11 cellular contexts compared by ENCODE assay signal in genomic region chr3:10693457-10693856, GRCh38.
DNase-seq lines count a peak whose midpoint lies in the region; ATAC-seq and TF ChIP-seq lines count a peak whose summit lies in the region.
"Had no signal": no experiment of that assay in that cellular context is flagged by ENCODE, and none has a peak within 500 bp of the region (broad histone marks: within the 10 kb centered on the region; RNA-seq: fewer than 3 reads in every experiment).

No MANE protein-coding gene starts in this region.

- no peak for TF ChIP-seq EP300 in suprapubic skin (IDR thresholded peaks at IDR 0.05)

- peaks cover 5% of the 10 kb centered on the region for H3K27me3 Mint-ChIP-seq in activated T-helper 1 cell treated with anti-CD3 and anti-CD28 coated beads, Interleukin-12 subunit alpha, Interleukin-12 subunit beta, Interleukin-2, Interleukin-4 antibody, amounts not matched to agents 30 ng/mL and 10 ng/mL and 1 ng/mL, durations not matched to agents 14 hours and 24 hours and 36 hours (ENCODE audit: insufficient read depth)

- H3K36me3 ChIP-seq in brain microvascular endothelial cell (replicated peaks), result no peaks in the 10 kb centered on the region
- no peaks in the 10 kb centered on the region for H3K36me3 ChIP-seq in suprapubic skin

- H3K4me3 ChIP-seq in brain microvascular endothelial cell (ENCODE audit: low read depth, low read length), result no peak overlapping the region
- no peak overlapping the region for H3K4me3 ChIP-seq in suprapubic skin

- 64% methylated on average over 4 of the region's 4 CpGs for WGBS in suprapubic skin

- no peak for TF ChIP-seq POLR2A in suprapubic skin (IDR thresholded peaks at IDR 0.05)

- intact Hi-C loops in activated T-helper 1 cell treated with anti-CD3 and anti-CD28 coated beads, Interleukin-12 subunit alpha, Interleukin-12 subunit beta, Interleukin-2, Interleukin-4 antibody, amounts not matched to agents 30 ng/mL and 10 ng/mL and 1 ng/mL, durations not matched to agents 14 hours and 24 hours and 36 hours (cut with micrococcal nuclease), result no loop called here

- H3K27ac ChIP-seq in brain microvascular endothelial cell, result no peak overlapping the region
- no peak overlapping the region for H3K27ac ChIP-seq in suprapubic skin

- H3K4me1 Mint-ChIP-seq in activated T-helper 1 cell treated with anti-CD3 and anti-CD28 coated beads, Interleukin-12 subunit alpha, Interleukin-12 subunit beta, Interleukin-2, Interleukin-4 antibody, amounts not matched to agents 30 ng/mL and 10 ng/mL and 1 ng/mL, durations not matched to agents 14 hours and 24 hours and 36 hours (ENCODE audit: low read depth), result no peaks in the 10 kb centered on the region
- H3K4me1 Mint-ChIP-seq: activated CD4-positive, alpha-beta memory T cell treated with anti-CD3 and anti-CD28 coated beads, Interleukin-2, amount 10 ng/mL, durations not matched to agents 7 days and 5 days; central memory CD8-positive, alpha-beta T cell had no signal

- H3K27me3 ChIP-seq in brain microvascular endothelial cell (replicated peaks) (no peaks in the 10 kb centered on the region), suprapubic skin (peaks cover 26% of the 10 kb centered on the region)

- H3K9me3 Mint-ChIP-seq in activated T-helper 1 cell treated with anti-CD3 and anti-CD28 coated beads, Interleukin-12 subunit alpha, Interleukin-12 subunit beta, Interleukin-2, Interleukin-4 antibody, amounts not matched to agents 30 ng/mL and 10 ng/mL and 1 ng/mL, durations not matched to agents 14 hours and 24 hours and 36 hours, result no peaks in the 10 kb centered on the region
- H3K9me3 Mint-ChIP-seq: activated CD4-positive, alpha-beta memory T cell treated with anti-CD3 and anti-CD28 coated beads, Interleukin-2, amount 10 ng/mL, durations not matched to agents 7 days and 5 days; central memory CD8-positive, alpha-beta T cell had no signal

- no peaks in the 10 kb centered on the region for H3K4me1 ChIP-seq in suprapubic skin

- peak; percentile 6 for DNase-seq in NAMALWA (ENCODE audit: low spot score)
- no peak for DNase-seq in brain microvascular endothelial cell
- peak; percentile 27 for DNase-seq in myocyte (ENCODE audit: low read depth)
- no peak for DNase-seq in suprapubic skin (ENCODE audit: low spot score in 2 of 2)
- DNase-seq in activated T-helper 1 cell treated with anti-CD3 and anti-CD28 coated beads, Interleukin-12 subunit alpha, Interleukin-12 subunit beta, Interleukin-2, Interleukin-4 antibody, amounts not matched to agents 30 ng/mL and 10 ng/mL and 1 ng/mL, durations not matched to agents 14 hours and 24 hours and 36 hours (ENCODE audit: low spot score), result no peak
- DNase-seq: activated CD4-positive, alpha-beta memory T cell treated with anti-CD3 and anti-CD28 coated beads, Interleukin-2, amount 10 ng/mL, durations not matched to agents 7 days and 5 days; NCI-H146 had no signal

- no peaks in the 10 kb centered on the region for H3K36me3 Mint-ChIP-seq in activated T-helper 1 cell treated with anti-CD3 and anti-CD28 coated beads, Interleukin-12 subunit alpha, Interleukin-12 subunit beta, Interleukin-2, Interleukin-4 antibody, amounts not matched to agents 30 ng/mL and 10 ng/mL and 1 ng/mL, durations not matched to agents 14 hours and 24 hours and 36 hours (ENCODE audit: low read depth)

- peak; percentile 15 for TF ChIP-seq CTCF in GM12873 (IDR thresholded peaks at IDR 0.05; ENCODE audit: insufficient read depth, low read depth, low read length, missing control alignments)
- TF ChIP-seq CTCF in brain microvascular endothelial cell (IDR thresholded peaks at IDR 0.05; ENCODE audit: low read depth, low read length, missing control alignments), result peak; percentile 29
- no peak for TF ChIP-seq CTCF in suprapubic skin (IDR thresholded peaks at IDR 0.05)

- in situ Hi-C loops in brain microvascular endothelial cell (cut with HindIII; ENCODE audit: low pct_ligation_motif_present, low sequenced_read_pairs), result no loop called here

- no peak for ATAC-seq in HG03135 (IDR thresholded peaks at IDR 0.05; ENCODE audit: unreplicated experiment)
- ATAC-seq: sciatic nerve had no signal

- H3K27ac Mint-ChIP-seq in activated T-helper 1 cell treated with anti-CD3 and anti-CD28 coated beads, Interleukin-12 subunit alpha, Interleukin-12 subunit beta, Interleukin-2, Interleukin-4 antibody, amounts not matched to agents 30 ng/mL and 10 ng/mL and 1 ng/mL, durations not matched to agents 14 hours and 24 hours and 36 hours, result no peak overlapping the region
- H3K27ac Mint-ChIP-seq: activated CD4-positive, alpha-beta memory T cell treated with anti-CD3 and anti-CD28 coated beads, Interleukin-2, amount 10 ng/mL, durations not matched to agents 7 days and 5 days had no signal

- H3K4me3 Mint-ChIP-seq in activated T-helper 1 cell treated with anti-CD3 and anti-CD28 coated beads, Interleukin-12 subunit alpha, Interleukin-12 subunit beta, Interleukin-2, Interleukin-4 antibody, amounts not matched to agents 30 ng/mL and 10 ng/mL and 1 ng/mL, durations not matched to agents 14 hours and 24 hours and 36 hours, result no peak overlapping the region
- H3K4me3 Mint-ChIP-seq: activated CD4-positive, alpha-beta memory T cell treated with anti-CD3 and anti-CD28 coated beads, Interleukin-2, amount 10 ng/mL, durations not matched to agents 7 days and 5 days; central memory CD8-positive, alpha-beta T cell had no signal

- no peaks in the 10 kb centered on the region for H3K9me3 ChIP-seq in suprapubic skin

Comparison
In these comparisons a context has a peak if more than half of its experiments do, and no peak if none do; other contexts are left out.
1. CTCF ChIP-seq: peak in GM12873 (single experiment) and brain microvascular endothelial cell (single experiment); none in suprapubic skin (0 of 2).
2. DNase-seq: peak in NAMALWA (single experiment) and myocyte (single experiment); none in brain microvascular endothelial cell (single experiment), suprapubic skin (0 of 2) and activated T-helper 1 cell treated with anti-CD3 and anti-CD28 coated beads, Interleukin-12 subunit alpha, Interleukin-12 subunit beta, Interleukin-2, Interleukin-4 antibody, amounts not matched to agents 30 ng/mL and 10 ng/mL and 1 ng/mL, durations not matched to agents 14 hours and 24 hours and 36 hours (single experiment).